ENCODE assay signal across 4 cellular contexts in genomic region chr17:32886951-32887350, GRCh38. TPM values are rescaled to one million over a fixed set of nuclear protein-coding genes. Genes with fewer than 3 reads are reported as not detected.
"Had no signal": no experiment of that assay in that cellular context is flagged by ENCODE, and none has a peak within 500 bp of the region (broad histone marks: within the 10 kb centered on the region; RNA-seq: fewer than 3 reads in every experiment).

No MANE protein-coding gene starts in this region.

RNA-seq across cellular contexts. Expression of gene TMEM98, which starts 41.0 kb away (rescaled TPM):
- total RNA-seq: activated B cell treated with CpG ODN at 0.5 μM for 24 hours; activated naive CD4-positive, alpha-beta T cell treated with anti-CD3 and anti-CD28 coated beads for 36 hours; activated naive CD4-positive, alpha-beta T cell treated with anti-CD3 and anti-CD28 coated beads, Interleukin-2, amount 50 U/mL, for 72 hours; T-helper 17 cell had no signal
